9 cellular contexts compared by ENCODE assay signal in genomic region chrX:73851014-73852009, GRCh38. TPM values are rescaled to one million over a fixed set of nuclear protein-coding genes. Genes with fewer than 3 reads are reported as not detected.
A peak's percentile ranks its signal among the peaks of the same experiment; 100 is the strongest.
DNase-seq lines count a peak whose midpoint lies in the region; ATAC-seq and TF ChIP-seq lines count a peak whose summit lies in the region.
"Had no signal": no experiment of that assay in that cellular context is flagged by ENCODE, and none has a peak within 500 bp of the region (broad histone marks: within the 10 kb centered on the region; RNA-seq: fewer than 3 reads in every experiment).

No MANE protein-coding gene starts in this region.

- H3K9me3 ChIP-seq in esophagus muscularis mucosa: no peaks in the 10 kb centered on the region

- no peak for TF ChIP-seq CTCF in esophagus muscularis mucosa (IDR thresholded peaks at IDR 0.05)

- peak overlapping the region in 2 of 4 donors; percentile 79 for H3K27ac ChIP-seq in esophagus muscularis mucosa (replicated peaks in 1 of 4)

- TF ChIP-seq POLR2A in esophagus muscularis mucosa (IDR thresholded peaks at IDR 0.05; ENCODE audit: low read depth): no peak

- peaks cover 0 to 30% (median 8%) of the 10 kb centered on the region in 4 donors for H3K4me1 ChIP-seq in esophagus muscularis mucosa

- WGBS in esophagus muscularis mucosa: 53% methylated on average over 33 of the region's 33 CpGs

- H3K36me3 ChIP-seq in esophagus muscularis mucosa: no peaks in the 10 kb centered on the region

- DNase-seq in DMS 273 treated with DMSO at 0.1 percent for 48 hours (lab: John Stamatoyannopoulos, UW): peak; percentile 94
- DNase-seq in activated T-cell treated with anti-CD3 and anti-CD28 coated beads, Interleukin-2, amount 50 U/mL, for 24 hours: peak; percentile 82
- DNase-seq in midbrain (lab: John Stamatoyannopoulos, UW): peak; percentile 92
- no peak for DNase-seq in esophagus muscularis mucosa (ENCODE audit: extremely low spot score)
- no peak for DNase-seq in inferior parietal cortex (ENCODE audit: extremely low spot score)
- DNase-seq in COLO668 (lab: John Stamatoyannopoulos, UW; ENCODE audit: unreplicated experiment): no peak

- no peak for TF ChIP-seq EP300 in esophagus muscularis mucosa (IDR thresholded peaks at IDR 0.05)

- peak; percentile 75 for ATAC-seq in HG02763 (IDR thresholded peaks at IDR 0.05; ENCODE audit: unreplicated experiment)
- ATAC-seq in HG03139 (IDR thresholded peaks at IDR 0.05; ENCODE audit: unreplicated experiment): no peak

- H3K9me3 Mint-ChIP-seq in activated T-cell treated with anti-CD3 and anti-CD28 coated beads, Interleukin-2, amount 50 U/mL, for 24 hours: no peaks in the 10 kb centered on the region

- H3K27me3 ChIP-seq in esophagus muscularis mucosa: no peaks in the 10 kb centered on the region

- peak overlapping the region; percentile 90 for H3K27ac Mint-ChIP-seq in activated T-cell treated with anti-CD3 and anti-CD28 coated beads, Interleukin-2, amount 50 U/mL, for 24 hours
- H3K27ac Mint-ChIP-seq: nephron had no signal

- H3K27me3 Mint-ChIP-seq in activated T-cell treated with anti-CD3 and anti-CD28 coated beads, Interleukin-2, amount 50 U/mL, for 24 hours: no peaks in the 10 kb centered on the region

- H3K4me3 ChIP-seq in esophagus muscularis mucosa: peak overlapping the region in 2 of 4 donors; percentile 63 to 72

- intact Hi-C loops in esophagus muscularis mucosa (cut with DNase I): loop anchor here (2.0 kb wide), 1 partner anchor 93 kb away; no protein-coding TSS in a partner anchor

- peak overlapping the region; percentile 86 for H3K4me3 Mint-ChIP-seq in activated T-cell treated with anti-CD3 and anti-CD28 coated beads, Interleukin-2, amount 50 U/mL, for 24 hours
- H3K4me3 Mint-ChIP-seq: nephron had no signal

- H3K4me1 Mint-ChIP-seq in activated T-cell treated with anti-CD3 and anti-CD28 coated beads, Interleukin-2, amount 50 U/mL, for 24 hours (ENCODE audit: low read depth): peaks cover 22% of the 10 kb centered on the region
- H3K4me1 Mint-ChIP-seq: nephron had no signal

- peaks cover 50% of the 10 kb centered on the region for H3K36me3 Mint-ChIP-seq in activated T-cell treated with anti-CD3 and anti-CD28 coated beads, Interleukin-2, amount 50 U/mL, for 24 hours (ENCODE audit: low read depth)

RNA-seq across cellular contexts. Expression of gene XIST, which starts 1.2 kb away (rescaled TPM):
- total RNA-seq in esophagus muscularis mucosa: 100 to 1,000 TPM in 1 of 4 donors, 10 to 100 TPM in 1, 1 to 10 TPM in 2; 1.3 to 130 (median 39.4) TPM

Comparison
In these comparisons a context has a peak if more than half of its experiments do, and no peak if none do; other contexts are left out.
1. DNase-seq: peak in DMS 273 treated with DMSO at 0.1 percent for 48 hours (single experiment), activated T-cell treated with anti-CD3 and anti-CD28 coated beads, Interleukin-2, amount 50 U/mL, for 24 hours (single experiment) and midbrain (single experiment); none in esophagus muscularis mucosa (single experiment), inferior parietal cortex (single experiment) and COLO668 (single experiment).